8 cellular contexts compared by ENCODE assay signal in genomic region chr11:86302092-86302793, GRCh38. TPM values are rescaled to one million over a fixed set of nuclear protein-coding genes. Genes with fewer than 3 reads are reported as not detected.
DNase-seq lines count a peak whose midpoint lies in the region; ATAC-seq and TF ChIP-seq lines count a peak whose summit lies in the region.

Gene HIKESHI, plus strand, starts transcription at chr11:86302240. Its CDS starts 209 bp downstream, at chr11:86302449.

- DNase-seq in D341Med (ENCODE audit: low spot score) (peak; percentile 91), HuH-7 (ENCODE audit: low spot score) (peak; percentile 64), endothelial cell (ENCODE audit: low spot score) (peak; percentile 82), mesothelial cell of epicardium (ENCODE audit: low spot score in 2 of 2, unreplicated experiment in 2 of 2) (peak; percentile 87 to 90)
- DNase-seq in activated CD8-positive, alpha-beta memory T cell treated with anti-CD3 and anti-CD28 coated beads, Interleukin-2, amount 50 U/mL, for 48 hours: peak; percentile 94
- peak; percentile 85 to 87 for DNase-seq in stimulated activated CD8-positive, alpha-beta memory T cell treated with anti-CD3 and anti-CD28 coated beads, Interleukin-15, amount 100 ng/mL, for 48 hours (ENCODE audit: low read depth in 2 of 2)

- peak within 1 kb of the TSS; percentile 99 for H2AFZ ChIP-seq in OCI-LY3 (ENCODE audit: low read depth, low read length)

- H3K27ac Mint-ChIP-seq in endothelial cell (ENCODE audit: unreplicated experiment): peak within 1 kb of the TSS; percentile 95
- peak within 1 kb of the TSS; percentile 98 for H3K27ac Mint-ChIP-seq in mesothelial cell of epicardium

- no peaks in the 10 kb centered on the region for H3K9me3 Mint-ChIP-seq in endothelial cell (ENCODE audit: unreplicated experiment)
- peaks cover 6% of the 10 kb centered on the region for H3K9me3 Mint-ChIP-seq in mesothelial cell of epicardium

- peak within 1 kb of the TSS; percentile 89 for H3K4me3 ChIP-seq in OCI-LY3 (ENCODE audit: low read length)

- H3K36me3 Mint-ChIP-seq in endothelial cell (ENCODE audit: low read depth, unreplicated experiment) (peaks cover 2% of the 10 kb centered on the region), mesothelial cell of epicardium (peaks cover 6% of the 10 kb centered on the region)

- peak; percentile 99 for ATAC-seq in GM21515 (IDR thresholded peaks at IDR 0.05; ENCODE audit: unreplicated experiment)

- peak within 1 kb of the TSS; percentile 85 for H3K9ac ChIP-seq in OCI-LY3 (ENCODE audit: low read length)

- peaks cover 1% of the 10 kb centered on the region for H3K27me3 Mint-ChIP-seq in endothelial cell (ENCODE audit: unreplicated experiment)
- peaks cover 9% of the 10 kb centered on the region for H3K27me3 Mint-ChIP-seq in mesothelial cell of epicardium (ENCODE audit: low read depth)

- no peaks in the 10 kb centered on the region for H3K9me3 ChIP-seq in OCI-LY3 (ENCODE audit: insufficient read depth, low read length)

- H3K4me1 Mint-ChIP-seq in endothelial cell (ENCODE audit: unreplicated experiment) (peaks cover 8% of the 10 kb centered on the region), mesothelial cell of epicardium (peaks cover 19% of the 10 kb centered on the region)

- no peaks in the 10 kb centered on the region for H4K20me1 ChIP-seq in OCI-LY3 (ENCODE audit: insufficient read depth, low read length)

- H3K4me1 ChIP-seq in OCI-LY3 (ENCODE audit: low read length): peaks cover 23% of the 10 kb centered on the region

- TF ChIP-seq CTCF in OCI-LY3 (IDR thresholded peaks at IDR 0.05; ENCODE audit: low read depth, low read length) (no peak), endothelial cell (IDR thresholded peaks at IDR 0.05; ENCODE audit: unreplicated experiment) (no peak), mesothelial cell of epicardium (IDR thresholded peaks at IDR 0.05; ENCODE audit: unreplicated experiment) (no peak)

- peak within 1 kb of the TSS; percentile 67 for H3K27ac ChIP-seq in OCI-LY3 (ENCODE audit: low read length)

- H3K4me3 Mint-ChIP-seq in endothelial cell (ENCODE audit: unreplicated experiment): peak within 1 kb of the TSS; percentile 99
- H3K4me3 Mint-ChIP-seq in mesothelial cell of epicardium: peak within 1 kb of the TSS; percentile 99

- H3K4me2 ChIP-seq in OCI-LY3 (ENCODE audit: low read length): peak within 1 kb of the TSS; percentile 87

- H3K27me3 ChIP-seq in OCI-LY3 (ENCODE audit: low read depth, low read length): no peaks in the 10 kb centered on the region

- H3K36me3 ChIP-seq in OCI-LY3 (replicated peaks; ENCODE audit: low read depth, low read length): no peaks in the 10 kb centered on the region

- H3K79me2 ChIP-seq in OCI-LY3 (ENCODE audit: low read length): peaks cover 33% of the 10 kb centered on the region

RNA-seq across cellular contexts. Expression of gene HIKESHI, which starts in this region (rescaled TPM):
- total RNA-seq in endothelial cell (ENCODE audit: unreplicated experiment): 36.7 TPM
- 38.0 to 43.4 TPM (median 39.5 TPM) in 3 replicates for total RNA-seq in mesothelial cell of epicardium

Comparison
In these comparisons a context has a peak if more than half of its experiments do, and no peak if none do; other contexts are left out.
1. Peak in every context shown above with its lines: DNase-seq, ATAC-seq, H3K4me3 ChIP-seq and H3K27ac ChIP-seq.